ENCODE assay signal across 8 cellular contexts in the genomic region with DNA sequence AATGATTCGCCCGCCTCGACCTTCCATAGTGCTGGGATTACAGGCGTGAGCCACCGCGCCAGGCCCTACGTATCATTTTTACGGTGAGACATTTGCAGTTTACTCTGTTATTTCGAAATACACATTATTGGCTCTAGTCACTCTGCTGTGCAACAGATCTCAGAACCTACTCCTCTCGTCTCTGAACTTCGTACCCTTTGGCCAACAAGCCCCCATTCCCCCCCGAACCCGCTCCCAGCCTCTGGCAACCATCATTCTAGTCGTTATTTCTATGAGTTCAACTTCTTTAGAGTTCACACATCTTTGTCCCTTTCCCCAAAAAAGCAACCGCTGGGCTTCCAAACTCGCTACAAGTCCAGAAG. TPM values are rescaled to one million over a fixed set of nuclear protein-coding genes. Genes with fewer than 3 reads are reported as not detected.
DNase-seq lines count a peak whose midpoint lies in the region; ATAC-seq and TF ChIP-seq lines count a peak whose summit lies in the region.

No MANE protein-coding gene starts in this region.

- ATAC-seq in HG02884 (IDR thresholded peaks at IDR 0.05; ENCODE audit: unreplicated experiment) (peak; percentile 20), omental fat pad (ENCODE audit: low FRiP score) (peak; percentile 80), GM19351 (IDR thresholded peaks at IDR 0.05; ENCODE audit: unreplicated experiment) (no peak)
- peak; percentile 30 for ATAC-seq in activated CD8-positive, alpha-beta memory T cell treated with anti-CD3 and anti-CD28 coated beads, Interleukin-2, amount 10 ng/mL, durations not matched to agents 7 days and 5 days

- no peak overlapping the region for H3K27ac Mint-ChIP-seq in activated CD8-positive, alpha-beta memory T cell treated with anti-CD3 and anti-CD28 coated beads, Interleukin-2, amount 10 ng/mL, durations not matched to agents 7 days and 5 days

- no peaks in the 10 kb centered on the region for H3K9me3 Mint-ChIP-seq in activated CD8-positive, alpha-beta memory T cell treated with anti-CD3 and anti-CD28 coated beads, Interleukin-2, amount 10 ng/mL, durations not matched to agents 7 days and 5 days (ENCODE audit: low read depth)

- H3K36me3 Mint-ChIP-seq in activated CD8-positive, alpha-beta memory T cell treated with anti-CD3 and anti-CD28 coated beads, Interleukin-2, amount 10 ng/mL, durations not matched to agents 7 days and 5 days, result no peaks in the 10 kb centered on the region

- TF ChIP-seq CTCF in fibroblast of villous mesenchyme (IDR thresholded peaks at IDR 0.05; ENCODE audit: insufficient read depth, low read depth, low read length) (no peak), omental fat pad (IDR thresholded peaks at IDR 0.05) (no peak)

- H3K4me1 Mint-ChIP-seq in activated CD8-positive, alpha-beta memory T cell treated with anti-CD3 and anti-CD28 coated beads, Interleukin-2, amount 10 ng/mL, durations not matched to agents 7 days and 5 days, result peaks cover 17% of the 10 kb centered on the region

- DNase-seq in DMS53 treated with DMSO at 0.1 percent for 48 hours (lab: John Stamatoyannopoulos, UW; ENCODE audit: unreplicated experiment) (peak; percentile 1), fibroblast of villous mesenchyme (ENCODE audit: low read depth) (peak; percentile 80), omental fat pad (ENCODE audit: low spot score) (peak; percentile 56), GF-D8 (lab: John Stamatoyannopoulos, UW) (no peak), HEK293T (ENCODE audit: extremely low spot score) (no peak)
- no peak for DNase-seq in activated CD8-positive, alpha-beta memory T cell treated with anti-CD3 and anti-CD28 coated beads, Interleukin-2, amount 10 ng/mL, durations not matched to agents 7 days and 5 days

- CTCF ChIA-PET in activated CD8-positive, alpha-beta memory T cell treated with anti-CD3 and anti-CD28 coated beads, Interleukin-2, amount 10 ng/mL, durations not matched to agents 7 days and 5 days (lab: Charles Lee), result interaction anchor here (0.7 to 2.4 kb wide), 17 partner anchors 15 to 763 kb away, joined by 3 to 21 read pairs (median 4); a partner anchor contains a TSS
- CTCF ChIA-PET in HEK293T (lab: Yijun Ruan, JAX), result interaction anchor here (0.7 to 1.4 kb wide), 6 partner anchors 14 to 94 kb away, joined by 3 to 10 read pairs (median 5); a partner anchor contains a TSS

- H3K27me3 Mint-ChIP-seq in activated CD8-positive, alpha-beta memory T cell treated with anti-CD3 and anti-CD28 coated beads, Interleukin-2, amount 10 ng/mL, durations not matched to agents 7 days and 5 days, result peaks cover 60% of the 10 kb centered on the region

- H3K4me3 Mint-ChIP-seq in activated CD8-positive, alpha-beta memory T cell treated with anti-CD3 and anti-CD28 coated beads, Interleukin-2, amount 10 ng/mL, durations not matched to agents 7 days and 5 days, result peak overlapping the region; percentile 77

- peak overlapping the region; percentile 82 for H3K4me3 ChIP-seq in fibroblast of villous mesenchyme (ENCODE audit: low read depth, low read length)

- POLR2A ChIA-PET in HEK293T (lab: Yijun Ruan, JAX), result interaction anchor here (0.9 to 2.7 kb wide), 5 partner anchors 23 to 115 kb away, joined by 3 to 17 read pairs (median 3); a partner anchor contains a TSS

TF ChIP-seq in HEK293T, 16 proteins besides CTCF, POLR2A, EP300 and RAD21:
- TF ChIP-seq NFRKB (IDR thresholded peaks at IDR 0.05) (no peak), FOXA1 (IDR thresholded peaks at IDR 0.05) (no peak), TARDBP (IDR thresholded peaks at IDR 0.05) (no peak), ZNF384 (IDR thresholded peaks at IDR 0.05) (no peak), SUZ12 (IDR thresholded peaks at IDR 0.05) (no peak), CTBP1 (IDR thresholded peaks at IDR 0.05; ENCODE audit: borderline replicate concordance) (no peak), FOXM1 (IDR thresholded peaks at IDR 0.05; ENCODE audit: borderline replicate concordance) (no peak), ELF4 (IDR thresholded peaks at IDR 0.05) (no peak), FOXK2 (IDR thresholded peaks at IDR 0.05) (no peak), LEF1 (IDR thresholded peaks at IDR 0.05; ENCODE audit: borderline replicate concordance) (no peak)

RNA-seq across cellular contexts. Expression of a gene that starts 0.7 kb away (rescaled TPM):
- 1 to 10 TPM in 1 of 2 experiments, not detected in 1; 1.0 TPM for total RNA-seq in activated CD8-positive, alpha-beta memory T cell treated with anti-CD3 and anti-CD28 coated beads, Interleukin-2, amount 10 ng/mL, durations not matched to agents 7 days and 5 days
- total RNA-seq in fibroblast of villous mesenchyme (85.4 and 116 TPM in 2 replicates), omental fat pad (10 to 100 TPM; 28.0 to 63.8 (median 46.4) TPM)

RNA-seq across cellular contexts. Expression of a gene that starts 32.4 kb away (rescaled TPM):
- 1 to 10 TPM; 3.6 to 4.2 TPM for total RNA-seq in activated CD8-positive, alpha-beta memory T cell treated with anti-CD3 and anti-CD28 coated beads, Interleukin-2, amount 10 ng/mL, durations not matched to agents 7 days and 5 days
- total RNA-seq in fibroblast of villous mesenchyme (7.1 and 9.9 TPM in 2 replicates), omental fat pad (10 to 100 TPM; 10.4 to 15.1 (median 14.0) TPM)

Comparison
In these comparisons a context has a peak if more than half of its experiments do, and no peak if none do; other contexts are left out.
1. DNase-seq: peak in DMS53 treated with DMSO at 0.1 percent for 48 hours (single experiment), fibroblast of villous mesenchyme (single experiment) and omental fat pad (single experiment); none in activated CD8-positive, alpha-beta memory T cell treated with anti-CD3 and anti-CD28 coated beads, Interleukin-2, amount 10 ng/mL, durations not matched to agents 7 days and 5 days (single experiment), GF-D8 (single experiment) and HEK293T (single experiment).
2. RNA of a gene that starts 0.7 kb away (total RNA-seq): 85.4 to 116 TPM in fibroblast of villous mesenchyme and 28.0 to 63.8 TPM in omental fat pad; 1.0 TPM in activated CD8-positive, alpha-beta memory T cell treated with anti-CD3 and anti-CD28 coated beads, Interleukin-2, amount 10 ng/mL, durations not matched to agents 7 days and 5 days; every median in the first group is over 10 times any median in the second.